ENCODE assay signal across 24 cellular contexts in the genomic region with DNA sequence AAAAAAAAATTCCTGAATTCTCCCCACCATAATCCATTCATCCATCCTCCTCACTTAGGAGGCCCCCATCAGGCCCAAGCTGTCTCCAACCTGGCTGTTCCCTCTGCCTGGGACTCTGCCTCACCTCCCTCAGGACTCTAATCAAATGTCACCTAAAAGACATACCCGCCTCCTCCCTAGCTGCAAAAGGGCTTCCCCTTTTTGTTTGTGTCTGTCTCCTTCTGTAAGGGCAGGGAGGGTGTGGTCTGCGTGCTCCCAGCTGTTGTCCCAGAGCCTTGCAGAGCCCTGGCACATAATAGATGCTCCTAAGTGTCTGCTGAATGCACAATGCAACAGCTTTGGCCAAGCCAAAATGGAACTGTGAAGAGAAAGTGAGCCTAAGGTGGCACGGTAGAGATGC. TPM values are rescaled to one million over a fixed set of nuclear protein-coding genes. Genes with fewer than 3 reads are reported as not detected.
DNase-seq lines count a peak whose midpoint lies in the region; ATAC-seq, FAIRE-seq and TF ChIP-seq lines count a peak whose summit lies in the region.
"Had no signal": no experiment of that assay in that cellular context is flagged by ENCODE, and none has a peak within 500 bp of the region (broad histone marks: within the 10 kb centered on the region; RNA-seq: fewer than 3 reads in every experiment).

No MANE protein-coding gene starts in this region.

- no peaks in the 10 kb centered on the region for H3K27me3 Mint-ChIP-seq in activated T-cell treated with anti-CD3 and anti-CD28 coated beads, Interleukin-2, amount 50 U/mL, for 4 hours (ENCODE audit: low read depth)
- H3K27me3 Mint-ChIP-seq in neural crest cell (ENCODE audit: low read depth) = no peaks in the 10 kb centered on the region
- H3K27me3 Mint-ChIP-seq: CD4-positive, alpha-beta memory T cell had no signal

- TF ChIP-seq RAD21 in GM12878 (IDR thresholded peaks at IDR 0.05; ENCODE audit: insufficient read depth, low read depth, low read length) = no peak

- peaks cover 29% of the 10 kb centered on the region for H3K4me1 Mint-ChIP-seq in activated T-cell treated with anti-CD3 and anti-CD28 coated beads, Interleukin-2, amount 50 U/mL, for 4 hours (ENCODE audit: low read depth)
- peaks cover 28% of the 10 kb centered on the region for H3K4me1 Mint-ChIP-seq in neural crest cell

- no peak for TF ChIP-seq CTCF in NB4 (IDR thresholded peaks at IDR 0.05; ENCODE audit: low read depth, low read length)
- TF ChIP-seq CTCF in GM12878 (IDR thresholded peaks at IDR 0.05 in 2 of 3, conservative IDR thresholded peaks at IDR 0.05 in 1 of 3; ENCODE audit: control insufficient read depth in 2 of 3, extremely low read depth in 1 of 3, insufficient read depth in 1 of 3, low read depth in 3 of 3, low read length in 3 of 3) = no peak
- no peak for TF ChIP-seq CTCF in neural crest cell (conservative IDR thresholded peaks at IDR 0.05)
- TF ChIP-seq CTCF in mucosa of descending colon (IDR thresholded peaks at IDR 0.05) = no peak

- DNase-seq in activated T-cell treated with anti-CD3 and anti-CD28 coated beads, Interleukin-2, amount 50 U/mL, for 4 hours = no peak
- no peak for DNase-seq in activated T-cell treated with anti-CD3 and anti-CD28 coated beads, Interleukin-2, amount 50 U/mL, for 48 hours
- DNase-seq in NB4 (ENCODE audit: low read depth) = peak; percentile 48
- no peak for DNase-seq in GM12878 (ENCODE audit: low read depth, low spot score)
- DNase-seq in neural crest cell (ENCODE audit: low read depth, low spot score) = no peak
- no peak for DNase-seq in UCSD-AML1 (lab: John Stamatoyannopoulos, UW; ENCODE audit: unreplicated experiment)
- DNase-seq in cerebellar cortex (ENCODE audit: low spot score) = no peak
- no peak for DNase-seq in mucosa of descending colon
- DNase-seq: activated CD4-positive, CD25-positive, alpha-beta regulatory T cell treated with anti-CD3 and anti-CD28 coated beads, Interleukin-2, amount 50 U/mL, for 72 hours; activated gamma-delta T cell; CD4-positive, alpha-beta memory T cell; DMS79 treated with DMSO at 0.1 percent for 48 hours; GOT3; mesenchymal stem cell; NCI-H1092 treated with DMSO at 0.1 percent for 48 hours; NCI-H2081 treated with DMSO at 0.1 percent for 48 hours; NCI-H510A treated with DMSO at 0.1 percent for 48 hours; nucleus accumbens; stomach; T-helper 1 cell; upper lobe of left lung had no signal

- no peaks in the 10 kb centered on the region for H3K27me3 ChIP-seq in GM12878 (replicated peaks in 1 of 2; ENCODE audit: control insufficient read depth in 2 of 2, insufficient read depth in 2 of 2, low read length in 1 of 2)
- H3K27me3 ChIP-seq: stomach, upper lobe of left lung had no signal

- no peaks in the 10 kb centered on the region for H3K9me3 ChIP-seq in GM12878 (replicated peaks; ENCODE audit: control insufficient read depth, insufficient read depth, low read length)
- H3K9me3 ChIP-seq in mucosa of descending colon = no peaks in the 10 kb centered on the region
- H3K9me3 ChIP-seq: A549, stomach, upper lobe of left lung had no signal

- peaks cover 25 to 26% of the 10 kb centered on the region in 2 experiments; a peak in 3 of 4 replicates for H3K36me3 ChIP-seq in GM12878 (ENCODE audit: control insufficient read depth in 2 of 2, insufficient read depth in 2 of 2, low read length in 1 of 2)
- H3K36me3 ChIP-seq in mucosa of descending colon (ENCODE audit: low read depth) = peaks cover 11% of the 10 kb centered on the region

- no TSS peak for BruUV-seq in GM12878 (replicated peaks; lab: Mats Ljungman, UMichigan)

- H3K4me3 Mint-ChIP-seq in activated T-cell treated with anti-CD3 and anti-CD28 coated beads, Interleukin-2, amount 50 U/mL, for 4 hours = peak overlapping the region; percentile 19
- H3K4me3 Mint-ChIP-seq in neural crest cell = peak overlapping the region; percentile 80

- SMC1A ChIA-PET in GM12878 (lab: Charles Lee; ENCODE audit: uncharacterized antibody, unreplicated experiment) = no interaction called here

- intact Hi-C loops in GM12878 (cut with micrococcal nuclease; ENCODE audit: unreplicated experiment) = no loop called here
- intact Hi-C loops in mucosa of descending colon (cut with DNase I, micrococcal nuclease) = no loop called here

- POLR2A ChIA-PET in GM12878 (lab: Charles Lee) = interaction anchor here (0.9 kb wide), 1 partner anchor 203 kb away, joined by 3 read pairs; the partner anchor contains the start of gene FARSA

- no peak for TF ChIP-seq EP300 in GM12878 (IDR thresholded peaks at IDR 0.05; ENCODE audit: borderline replicate concordance in 1 of 2, control insufficient read depth in 1 of 2, low read depth in 2 of 2, low read length in 2 of 2)

- in situ Hi-C loops in GM12878 (cut with MboI) = no loop called here

- CTCF ChIA-PET in GM12878 (lab: Yijun Ruan, JAX) = no interaction called here

- H3K4me2 ChIP-seq in GM12878 (ENCODE audit: control insufficient read depth, insufficient read depth) = no peak overlapping the region
- H3K4me2 ChIP-seq: A549 had no signal

- no peak overlapping the region for H3K27ac ChIP-seq in GM12878 (ENCODE audit: control insufficient read depth, insufficient read depth)
- H3K27ac ChIP-seq: A549, stomach, upper lobe of left lung had no signal

- H3K4me3 ChIP-seq in NB4 (ENCODE audit: low read depth, low read length) = no peak overlapping the region
- no peak overlapping the region for H3K4me3 ChIP-seq in GM12878
- no peak overlapping the region for H3K4me3 ChIP-seq in mucosa of descending colon
- H3K4me3 ChIP-seq: A549, stomach, upper lobe of left lung had no signal

- H4K20me1 ChIP-seq in GM12878 (ENCODE audit: control insufficient read depth, insufficient read depth) = peaks cover 11% of the 10 kb centered on the region

- RAD21 ChIA-PET in GM12878 (lab: Charles Lee; ENCODE audit: unreplicated experiment) = no interaction called here

- H3K4me1 ChIP-seq in GM12878 (ENCODE audit: control insufficient read depth, insufficient read depth, low read length) (peaks cover 21% of the 10 kb centered on the region), mucosa of descending colon (ENCODE audit: low read depth) (peaks cover 19% of the 10 kb centered on the region)

- H2AFZ ChIP-seq in GM12878 (ENCODE audit: control insufficient read depth, low read depth, low read length) = no peak overlapping the region

- no peak for FAIRE-seq in GM12878 (lab: Jason Lieb, UNC)
- FAIRE-seq: A549 had no signal

- H3K79me2 ChIP-seq in GM12878 (ENCODE audit: control insufficient read depth, insufficient read depth, low read length) = peaks cover 38% of the 10 kb centered on the region

- no peak overlapping the region for H3K27ac Mint-ChIP-seq in neural crest cell (ENCODE audit: unreplicated experiment)

- 50% methylated on average over 3 of the region's 3 CpGs for WGBS in GM12878 (ENCODE audit: insufficient coverage, insufficient replicate concordance, low lambda C conversion rate, missing lambda C conversion rate)

- no peak overlapping the region for H3K9ac ChIP-seq in GM12878 (ENCODE audit: control insufficient read depth, insufficient read depth, low read length)

- TF ChIP-seq POLR2A in NB4 (IDR thresholded peaks at IDR 0.05; ENCODE audit: extremely low read depth, insufficient read length) (no peak), GM12878 (IDR thresholded peaks at IDR 0.05; ENCODE audit: low read depth, low read length) (0 out of 2 replicates have a peak, but pooled peaks have one; percentile 47)

- H3K36me3 Mint-ChIP-seq in activated T-cell treated with anti-CD3 and anti-CD28 coated beads, Interleukin-2, amount 50 U/mL, for 4 hours (ENCODE audit: insufficient read depth) = peaks cover 14% of the 10 kb centered on the region
- H3K36me3 Mint-ChIP-seq in neural crest cell (ENCODE audit: low read depth) = peaks cover 22% of the 10 kb centered on the region

- no peaks in the 10 kb centered on the region for H3K9me3 Mint-ChIP-seq in activated T-cell treated with anti-CD3 and anti-CD28 coated beads, Interleukin-2, amount 50 U/mL, for 4 hours
- H3K9me3 Mint-ChIP-seq in neural crest cell = no peaks in the 10 kb centered on the region

- no peak for ATAC-seq in activated T-cell treated with anti-CD3 and anti-CD28 coated beads, Interleukin-2, amount 50 U/mL, for 4 hours
- ATAC-seq in GM12878 (no peak), mucosa of descending colon (no peak)
- ATAC-seq: A549 had no signal

RNA-seq across cellular contexts. Expression of gene TRIR, which starts 4.4 kb away (rescaled TPM):
- total RNA-seq in activated T-cell treated with anti-CD3 and anti-CD28 coated beads, Interleukin-2, amount 50 U/mL, for 4 hours = 100 to 1,000 TPM; 223 to 251 (median 235) TPM
- 26.0 and 30.2 TPM in 2 replicates for total RNA-seq in GM12878 (2013; cell fraction: nucleolus; rRNA removed)
- total RNA-seq in GM12878 (2014; rRNA removed) (291 and 318 TPM in 2 replicates), GM12878 (2014; rRNA removed; fragmentation: Illumina TruSeq; extraction: Trizol) (113 and 124 TPM in 2 replicates), GM12878 (2021) (202 and 213 TPM in 2 replicates), neural crest cell (233 and 246 TPM in 2 replicates), mucosa of descending colon (100 to 1,000 TPM; 122 to 164 (median 146) TPM)
- polyA plus RNA-seq in GM12878 (2011; ENCODE audit: low read depth) = 172 TPM
- polyA plus RNA-seq in GM12878 (2011; rRNA removed) (174 and 229 TPM in 2 replicates), GM12878 (2014; fragmentation: Illumina TruSeq; extraction: Trizol) (126 and 147 TPM in 2 replicates), GM12878 (2014; fragmentation: Nextera tagmentation; extraction: Ambion mirVana) (10 to 100 TPM; 59.7 to 96.0 TPM), GM12878 (2014; rRNA removed) (426 and 483 TPM in 2 replicates), GM12878 (2016; fragmentation: Nextera tagmentation; extraction: Ambion mirVana) (100 to 1,000 TPM; 193 to 202 TPM)
- polyA plus RNA-seq in GM12878 (2011; cell fraction: cytosol; rRNA removed) = 227 and 370 TPM in 2 replicates
- 111 and 155 TPM in 2 replicates for polyA plus RNA-seq in GM12878 (2011; cell fraction: nucleus; rRNA removed)
- 211 and 282 TPM in 2 replicates for polyA plus RNA-seq in GM12878 (2012)
- 48.4 and 67.3 TPM in 2 replicates for polyA minus RNA-seq in GM12878 (2011; rRNA and poly(A)+ RNA removed)
- 33.4 and 33.8 TPM in 2 replicates for polyA minus RNA-seq in GM12878 (2011; cell fraction: cytosol; rRNA and poly(A)+ RNA removed)
- polyA minus RNA-seq in GM12878 (2011; cell fraction: nucleus; rRNA and poly(A)+ RNA removed) = 14.7 and 23.8 TPM in 2 replicates

RNA-seq across cellular contexts. Expression of gene TNPO2, which starts 6.3 kb away (rescaled TPM):
- total RNA-seq in activated T-cell treated with anti-CD3 and anti-CD28 coated beads, Interleukin-2, amount 50 U/mL, for 4 hours = 100 to 1,000 TPM; 223 to 236 (median 232) TPM
- 113 and 137 TPM in 2 replicates for total RNA-seq in GM12878 (2013; cell fraction: nucleolus; rRNA removed)
- 19.0 and 26.2 TPM in 2 replicates for total RNA-seq in GM12878 (2014; rRNA removed)
- total RNA-seq in GM12878 (2014; rRNA removed; fragmentation: Illumina TruSeq; extraction: Trizol) = 29.4 and 33.0 TPM in 2 replicates
- 79.2 and 99.7 TPM in 2 replicates for total RNA-seq in GM12878 (2021)
- polyA plus RNA-seq in GM12878 (2011; ENCODE audit: low read depth) = 26.0 TPM
- 50.1 and 90.8 TPM in 2 replicates for polyA plus RNA-seq in GM12878 (2011; rRNA removed)
- 77.6 and 105 TPM in 2 replicates for polyA plus RNA-seq in GM12878 (2011; cell fraction: cytosol; rRNA removed)
- polyA plus RNA-seq in GM12878 (2011; cell fraction: nucleus; rRNA removed) = 352 and 438 TPM in 2 replicates
- polyA plus RNA-seq in GM12878 (2012) = 35.4 and 35.9 TPM in 2 replicates
- 26.3 and 49.0 TPM in 2 replicates for polyA plus RNA-seq in GM12878 (2014; fragmentation: Illumina TruSeq; extraction: Trizol)
- polyA plus RNA-seq in GM12878 (2014; fragmentation: Nextera tagmentation; extraction: Ambion mirVana) = 1 to 10 TPM; 5.5 to 9.8 TPM
- 75.5 and 82.0 TPM in 2 replicates for polyA plus RNA-seq in GM12878 (2014; rRNA removed)
- polyA plus RNA-seq in GM12878 (2016; fragmentation: Nextera tagmentation; extraction: Ambion mirVana) = 10 to 100 TPM; 18.4 to 23.7 TPM
- 142 and 176 TPM in 2 replicates for polyA minus RNA-seq in GM12878 (2011; rRNA and poly(A)+ RNA removed)
- 25.9 and 46.6 TPM in 2 replicates for polyA minus RNA-seq in GM12878 (2011; cell fraction: cytosol; rRNA and poly(A)+ RNA removed)
- polyA minus RNA-seq in GM12878 (2011; cell fraction: nucleus; rRNA and poly(A)+ RNA removed) = 108 and 180 TPM in 2 replicates
- 127 and 138 TPM in 2 replicates for total RNA-seq in neural crest cell
- total RNA-seq in mucosa of descending colon = 10 to 100 TPM; 48.9 to 73.3 (median 66.9) TPM

RNA-seq across cellular contexts. Expression of gene GET3, which starts 7.2 kb away (rescaled TPM):
- total RNA-seq in activated T-cell treated with anti-CD3 and anti-CD28 coated beads, Interleukin-2, amount 50 U/mL, for 4 hours = 10 to 100 TPM; 92.8 to 95.1 (median 93.8) TPM
- total RNA-seq in GM12878 (2013; cell fraction: nucleolus; rRNA removed) = 6.7 and 10.6 TPM in 2 replicates
- total RNA-seq in GM12878 (2014; rRNA removed) (109 and 118 TPM in 2 replicates), GM12878 (2014; rRNA removed; fragmentation: Illumina TruSeq; extraction: Trizol) (56.2 and 61.4 TPM in 2 replicates), GM12878 (2021) (75.3 and 84.0 TPM in 2 replicates), neural crest cell (72.5 and 75.9 TPM in 2 replicates), mucosa of descending colon (10 to 100 TPM; 44.8 to 70.5 (median 50.0) TPM)
- polyA plus RNA-seq in GM12878 (2011; ENCODE audit: low read depth) = 52.8 TPM
- polyA plus RNA-seq in GM12878 (2011; rRNA removed) (57.3 and 121 TPM in 2 replicates), GM12878 (2014; fragmentation: Illumina TruSeq; extraction: Trizol) (22.7 and 76.6 TPM in 2 replicates), GM12878 (2014; fragmentation: Nextera tagmentation; extraction: Ambion mirVana) (10 to 100 TPM; 14.5 to 22.0 TPM), GM12878 (2014; rRNA removed) (144 and 156 TPM in 2 replicates), GM12878 (2016; fragmentation: Nextera tagmentation; extraction: Ambion mirVana) (100 to 1,000 TPM; 126 to 139 TPM)
- 140 and 205 TPM in 2 replicates for polyA plus RNA-seq in GM12878 (2011; cell fraction: cytosol; rRNA removed)
- 126 and 133 TPM in 2 replicates for polyA plus RNA-seq in GM12878 (2011; cell fraction: nucleus; rRNA removed)
- polyA plus RNA-seq in GM12878 (2012) = 60.3 and 78.8 TPM in 2 replicates
- 56.2 and 89.3 TPM in 2 replicates for polyA minus RNA-seq in GM12878 (2011; rRNA and poly(A)+ RNA removed)
- 28.9 and 31.8 TPM in 2 replicates for polyA minus RNA-seq in GM12878 (2011; cell fraction: cytosol; rRNA and poly(A)+ RNA removed)
- 11.1 and 15.2 TPM in 2 replicates for polyA minus RNA-seq in GM12878 (2011; cell fraction: nucleus; rRNA and poly(A)+ RNA removed)

RNA-seq across cellular contexts. Expression of gene BEST2, which starts 21.5 kb away (rescaled TPM):
- total RNA-seq in activated T-cell treated with anti-CD3 and anti-CD28 coated beads, Interleukin-2, amount 50 U/mL, for 4 hours = not detected
- total RNA-seq in GM12878 (2013; cell fraction: nucleolus; rRNA removed) = not detected in 2 replicates
- not detected in 2 replicates for total RNA-seq in GM12878 (2014; rRNA removed)
- total RNA-seq in GM12878 (2014; rRNA removed; fragmentation: Illumina TruSeq; extraction: Trizol) = not detected in 2 replicates
- total RNA-seq in GM12878 (2021) = 0.08 TPM in 1 of 2 replicates, not detected in the other
- polyA plus RNA-seq in GM12878 (2011; ENCODE audit: low read depth) = not detected
- not detected in 2 replicates for polyA plus RNA-seq in GM12878 (2011; rRNA removed)
- 0.03 and 0.10 TPM in 2 replicates for polyA plus RNA-seq in GM12878 (2011; cell fraction: cytosol; rRNA removed)
- polyA plus RNA-seq in GM12878 (2011; cell fraction: nucleus; rRNA removed) = not detected in 2 replicates
- 0.15 and 0.20 TPM in 2 replicates for polyA plus RNA-seq in GM12878 (2012)
- not detected in 2 replicates for polyA plus RNA-seq in GM12878 (2014; fragmentation: Illumina TruSeq; extraction: Trizol)
- polyA plus RNA-seq in GM12878 (2014; fragmentation: Nextera tagmentation; extraction: Ambion mirVana) = not detected
- 0.09 TPM in 1 of 2 replicates, not detected in the other for polyA plus RNA-seq in GM12878 (2014; rRNA removed)
- polyA plus RNA-seq in GM12878 (2016; fragmentation: Nextera tagmentation; extraction: Ambion mirVana) = not detected
- not detected in 2 replicates for polyA minus RNA-seq in GM12878 (2011; rRNA and poly(A)+ RNA removed)
- polyA minus RNA-seq in GM12878 (2011; cell fraction: cytosol; rRNA and poly(A)+ RNA removed) = not detected in 2 replicates
- polyA minus RNA-seq in GM12878 (2011; cell fraction: nucleus; rRNA and poly(A)+ RNA removed) = not detected in 2 replicates
- total RNA-seq in neural crest cell = not detected in 2 replicates
- total RNA-seq in mucosa of descending colon = 100 to 1,000 TPM in 1 of 3 donors, 10 to 100 TPM in 2; 29.0 to 167 (median 32.2) TPM
- total RNA-seq: CD4-positive, alpha-beta memory T cell; fibroblast of villous mesenchyme; kidney epithelial cell had no signal
- polyA plus RNA-seq: A549; CD4-positive, alpha-beta memory T cell had no signal

RNA-seq across cellular contexts. Expression of gene FBXW9, which starts 33.6 kb away (rescaled TPM):
- 1 to 10 TPM; 7.9 to 9.9 (median 9.4) TPM for total RNA-seq in activated T-cell treated with anti-CD3 and anti-CD28 coated beads, Interleukin-2, amount 50 U/mL, for 4 hours
- total RNA-seq in GM12878 (2013; cell fraction: nucleolus; rRNA removed) = 5.6 and 6.0 TPM in 2 replicates
- total RNA-seq in GM12878 (2014; rRNA removed) (11.8 and 14.8 TPM in 2 replicates), GM12878 (2014; rRNA removed; fragmentation: Illumina TruSeq; extraction: Trizol) (3.7 and 4.0 TPM in 2 replicates), GM12878 (2021) (10.4 and 12.8 TPM in 2 replicates), neural crest cell (15.9 and 16.0 TPM in 2 replicates), mucosa of descending colon (1 to 10 TPM; 6.0 to 8.9 (median 7.8) TPM)
- 1.5 TPM for polyA plus RNA-seq in GM12878 (2011; ENCODE audit: low read depth)
- polyA plus RNA-seq in GM12878 (2011; rRNA removed) (1.8 and 4.3 TPM in 2 replicates), GM12878 (2014; fragmentation: Illumina TruSeq; extraction: Trizol) (0.16 and 1.5 TPM in 2 replicates), GM12878 (2014; fragmentation: Nextera tagmentation; extraction: Ambion mirVana) (1 to 10 TPM in 1 of 2 experiments, under 1 TPM in 1; 0.21 to 1.1 TPM), GM12878 (2014; rRNA removed) (13.7 and 14.4 TPM in 2 replicates), GM12878 (2016; fragmentation: Nextera tagmentation; extraction: Ambion mirVana) (10 to 100 TPM; 13.3 to 13.7 TPM)
- polyA plus RNA-seq in GM12878 (2011; cell fraction: cytosol; rRNA removed) = 9.8 and 16.0 TPM in 2 replicates
- 19.8 and 24.5 TPM in 2 replicates for polyA plus RNA-seq in GM12878 (2011; cell fraction: nucleus; rRNA removed)
- polyA plus RNA-seq in GM12878 (2012) = 4.7 and 4.9 TPM in 2 replicates
- polyA minus RNA-seq in GM12878 (2011; rRNA and poly(A)+ RNA removed) = 3.2 and 7.6 TPM in 2 replicates
- polyA minus RNA-seq in GM12878 (2011; cell fraction: cytosol; rRNA and poly(A)+ RNA removed) = 3.1 and 4.8 TPM in 2 replicates
- 3.4 and 6.9 TPM in 2 replicates for polyA minus RNA-seq in GM12878 (2011; cell fraction: nucleus; rRNA and poly(A)+ RNA removed)
